ENCODE assay signal across 1 cellular context in the genomic region with DNA sequence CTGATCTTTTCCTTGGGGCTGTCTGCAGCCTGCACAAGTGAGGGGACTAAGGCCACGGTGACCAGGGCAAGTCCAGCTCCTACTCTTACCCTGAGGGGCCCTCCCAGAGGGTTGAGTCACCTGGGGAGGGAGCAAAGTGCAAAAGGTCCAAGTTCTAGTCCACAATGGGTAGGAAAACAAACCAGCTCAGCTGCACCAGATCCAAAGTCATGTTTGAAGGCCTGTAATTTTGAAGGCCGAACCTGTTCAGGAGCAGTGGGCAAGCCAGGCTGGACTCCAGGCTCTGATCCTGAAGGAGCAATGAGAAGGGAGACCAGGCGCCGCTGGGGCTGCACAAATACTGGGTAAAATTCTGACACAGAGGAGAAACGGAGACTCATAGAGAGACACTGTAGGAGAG.
A peak's percentile ranks its signal among the peaks of the same experiment; 100 is the strongest.
TF ChIP-seq lines count a peak whose summit lies in the region.

No MANE protein-coding gene starts in this region.

TF ChIP-seq in HepG2, 621 proteins besides CTCF, POLR2A, EP300 and RAD21 (continued from another document and continues in another):
- TF ChIP-seq, protein P1, sequence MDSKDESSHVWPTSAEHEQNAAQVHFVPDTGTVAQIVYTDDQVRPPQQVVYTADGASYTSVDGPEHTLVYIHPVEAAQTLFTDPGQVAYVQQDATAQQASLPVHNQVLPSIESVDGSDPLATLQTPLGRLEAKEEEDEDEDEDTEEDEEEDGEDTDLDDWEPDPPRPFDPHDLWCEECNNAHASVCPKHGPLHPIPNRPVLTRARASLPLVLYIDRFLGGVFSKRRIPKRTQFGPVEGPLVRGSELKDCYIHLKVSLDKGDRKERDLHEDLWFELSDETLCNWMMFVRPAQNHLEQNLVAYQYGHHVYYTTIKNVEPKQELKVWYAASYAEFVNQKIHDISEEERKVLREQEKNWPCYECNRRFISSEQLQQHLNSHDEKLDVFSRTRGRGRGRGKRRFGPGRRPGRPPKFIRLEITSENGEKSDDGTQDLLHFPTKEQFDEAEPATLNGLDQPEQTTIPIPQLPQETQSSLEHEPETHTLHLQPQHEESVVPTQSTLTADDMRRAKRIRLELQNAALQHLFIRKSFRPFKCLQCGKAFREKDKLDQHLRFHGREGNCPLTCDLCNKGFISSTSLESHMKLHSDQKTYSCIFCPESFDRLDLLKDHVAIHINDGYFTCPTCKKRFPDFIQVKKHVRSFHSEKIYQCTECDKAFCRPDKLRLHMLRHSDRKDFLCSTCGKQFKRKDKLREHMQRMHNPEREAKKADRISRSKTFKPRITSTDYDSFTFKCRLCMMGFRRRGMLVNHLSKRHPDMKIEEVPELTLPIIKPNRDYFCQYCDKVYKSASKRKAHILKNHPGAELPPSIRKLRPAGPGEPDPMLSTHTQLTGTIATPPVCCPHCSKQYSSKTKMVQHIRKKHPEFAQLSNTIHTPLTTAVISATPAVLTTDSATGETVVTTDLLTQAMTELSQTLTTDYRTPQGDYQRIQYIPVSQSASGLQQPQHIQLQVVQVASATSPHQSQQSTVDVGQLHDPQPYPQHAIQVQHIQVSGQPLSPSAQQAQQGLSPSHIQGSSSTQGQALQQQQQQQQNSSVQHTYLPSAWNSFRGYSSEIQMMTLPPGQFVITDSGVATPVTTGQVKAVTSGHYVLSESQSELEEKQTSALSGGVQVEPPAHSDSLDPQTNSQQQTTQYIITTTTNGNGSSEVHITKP (CRISPR knock-in tag; IDR thresholded peaks at IDR 0.05; ENCODE audit: low read depth) = 0 out of 2 replicates have a peak, but pooled peaks have one; percentile 53
- no peak for TF ChIP-seq ZBTB21 (CRISPR knock-in tag; IDR thresholded peaks at IDR 0.05)
- TF ChIP-seq, protein P2, sequence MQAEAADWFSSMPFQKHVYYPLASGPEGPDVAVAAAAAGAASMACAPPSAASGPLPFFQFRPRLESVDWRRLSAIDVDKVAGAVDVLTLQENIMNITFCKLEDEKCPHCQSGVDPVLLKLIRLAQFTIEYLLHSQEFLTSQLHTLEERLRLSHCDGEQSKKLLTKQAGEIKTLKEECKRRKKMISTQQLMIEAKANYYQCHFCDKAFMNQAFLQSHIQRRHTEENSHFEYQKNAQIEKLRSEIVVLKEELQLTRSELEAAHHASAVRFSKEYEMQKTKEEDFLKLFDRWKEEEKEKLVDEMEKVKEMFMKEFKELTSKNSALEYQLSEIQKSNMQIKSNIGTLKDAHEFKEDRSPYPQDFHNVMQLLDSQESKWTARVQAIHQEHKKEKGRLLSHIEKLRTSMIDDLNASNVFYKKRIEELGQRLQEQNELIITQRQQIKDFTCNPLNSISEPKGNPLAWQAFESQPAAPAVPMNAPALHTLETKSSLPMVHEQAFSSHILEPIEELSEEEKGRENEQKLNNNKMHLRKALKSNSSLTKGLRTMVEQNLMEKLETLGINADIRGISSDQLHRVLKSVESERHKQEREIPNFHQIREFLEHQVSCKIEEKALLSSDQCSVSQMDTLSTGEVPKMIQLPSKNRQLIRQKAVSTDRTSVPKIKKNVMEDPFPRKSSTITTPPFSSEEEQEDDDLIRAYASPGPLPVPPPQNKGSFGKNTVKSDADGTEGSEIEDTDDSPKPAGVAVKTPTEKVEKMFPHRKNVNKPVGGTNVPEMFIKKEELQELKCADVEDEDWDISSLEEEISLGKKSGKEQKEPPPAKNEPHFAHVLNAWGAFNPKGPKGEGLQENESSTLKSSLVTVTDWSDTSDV (CRISPR knock-in tag; IDR thresholded peaks at IDR 0.05) = no peak
- TF ChIP-seq, protein P3, sequence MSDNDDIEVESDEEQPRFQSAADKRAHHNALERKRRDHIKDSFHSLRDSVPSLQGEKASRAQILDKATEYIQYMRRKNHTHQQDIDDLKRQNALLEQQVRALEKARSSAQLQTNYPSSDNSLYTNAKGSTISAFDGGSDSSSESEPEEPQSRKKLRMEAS (IDR thresholded peaks at IDR 0.05) = peak; percentile 74
- TF ChIP-seq EZH2 (conservative IDR thresholded peaks at IDR 0.05; ENCODE audit: low read depth, low read length) = no peak
- TF ChIP-seq PAX8 (CRISPR knock-in tag; IDR thresholded peaks at IDR 0.05; ENCODE audit: borderline replicate concordance) = 0 out of 2 replicates have a peak, but pooled peaks have one; percentile 31
- TF ChIP-seq, protein P4, sequence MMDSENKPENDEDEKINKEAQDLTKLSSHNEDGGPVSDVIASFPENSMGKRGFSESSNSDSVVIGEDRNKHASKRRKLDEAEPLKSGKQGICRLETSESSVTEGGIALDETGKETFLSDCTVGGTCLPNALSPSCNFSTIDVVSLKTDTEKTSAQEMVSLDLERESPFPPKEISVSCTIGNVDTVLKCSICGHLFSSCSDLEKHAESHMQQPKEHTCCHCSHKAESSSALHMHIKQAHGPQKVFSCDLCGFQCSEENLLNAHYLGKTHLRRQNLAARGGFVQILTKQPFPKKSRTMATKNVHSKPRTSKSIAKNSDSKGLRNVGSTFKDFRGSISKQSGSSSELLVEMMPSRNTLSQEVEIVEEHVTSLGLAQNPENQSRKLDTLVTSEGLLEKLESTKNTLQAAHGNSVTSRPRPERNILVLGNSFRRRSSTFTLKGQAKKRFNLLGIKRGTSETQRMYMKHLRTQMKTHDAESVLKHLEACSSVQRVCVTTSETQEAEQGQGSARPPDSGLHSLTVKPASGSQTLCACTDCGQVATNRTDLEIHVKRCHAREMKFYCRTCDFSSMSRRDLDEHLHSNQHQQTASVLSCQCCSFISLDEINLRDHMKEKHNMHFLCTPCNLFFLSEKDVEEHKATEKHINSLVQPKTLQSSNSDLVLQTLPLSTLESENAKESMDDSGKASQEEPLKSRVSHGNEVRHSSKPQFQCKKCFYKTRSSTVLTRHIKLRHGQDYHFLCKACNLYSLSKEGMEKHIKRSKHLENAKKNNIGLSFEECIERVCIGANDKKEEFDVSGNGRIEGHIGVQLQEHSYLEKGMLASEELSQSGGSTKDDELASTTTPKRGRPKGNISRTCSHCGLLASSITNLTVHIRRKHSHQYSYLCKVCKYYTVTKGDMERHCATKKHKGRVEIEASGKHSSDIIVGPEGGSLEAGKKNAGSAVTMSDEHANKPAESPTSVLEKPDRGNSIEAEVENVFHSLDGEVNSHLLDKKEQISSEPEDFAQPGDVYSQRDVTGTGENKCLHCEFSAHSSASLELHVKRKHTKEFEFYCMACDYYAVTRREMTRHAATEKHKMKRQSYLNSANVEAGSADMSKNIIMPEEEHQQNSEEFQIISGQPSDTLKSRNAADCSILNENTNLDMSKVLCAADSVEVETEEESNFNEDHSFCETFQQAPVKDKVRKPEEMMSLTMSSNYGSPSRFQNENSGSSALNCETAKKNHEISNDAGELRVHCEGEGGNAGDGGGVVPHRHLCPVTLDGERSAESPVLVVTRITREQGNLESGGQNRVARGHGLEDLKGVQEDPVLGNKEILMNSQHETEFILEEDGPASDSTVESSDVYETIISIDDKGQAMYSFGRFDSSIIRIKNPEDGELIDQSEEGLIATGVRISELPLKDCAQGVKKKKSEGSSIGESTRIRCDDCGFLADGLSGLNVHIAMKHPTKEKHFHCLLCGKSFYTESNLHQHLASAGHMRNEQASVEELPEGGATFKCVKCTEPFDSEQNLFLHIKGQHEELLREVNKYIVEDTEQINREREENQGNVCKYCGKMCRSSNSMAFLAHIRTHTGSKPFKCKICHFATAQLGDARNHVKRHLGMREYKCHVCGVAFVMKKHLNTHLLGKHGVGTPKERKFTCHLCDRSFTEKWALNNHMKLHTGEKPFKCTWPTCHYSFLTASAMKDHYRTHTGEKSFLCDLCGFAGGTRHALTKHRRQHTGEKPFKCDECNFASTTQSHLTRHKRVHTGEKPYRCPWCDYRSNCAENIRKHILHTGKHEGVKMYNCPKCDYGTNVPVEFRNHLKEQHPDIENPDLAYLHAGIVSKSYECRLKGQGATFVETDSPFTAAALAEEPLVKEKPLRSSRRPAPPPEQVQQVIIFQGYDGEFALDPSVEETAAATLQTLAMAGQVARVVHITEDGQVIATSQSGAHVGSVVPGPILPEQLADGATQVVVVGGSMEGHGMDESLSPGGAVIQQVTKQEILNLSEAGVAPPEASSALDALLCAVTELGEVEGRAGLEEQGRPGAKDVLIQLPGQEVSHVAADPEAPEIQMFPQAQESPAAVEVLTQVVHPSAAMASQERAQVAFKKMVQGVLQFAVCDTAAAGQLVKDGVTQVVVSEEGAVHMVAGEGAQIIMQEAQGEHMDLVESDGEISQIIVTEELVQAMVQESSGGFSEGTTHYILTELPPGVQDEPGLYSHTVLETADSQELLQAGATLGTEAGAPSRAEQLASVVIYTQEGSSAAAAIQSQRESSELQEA (CRISPR knock-in tag; IDR thresholded peaks at IDR 0.05; ENCODE audit: not compliant biosample characterization) = peak; percentile 45
- TF ChIP-seq ZNF879 (CRISPR knock-in tag; IDR thresholded peaks at IDR 0.05) = no peak
- TF ChIP-seq, protein P5, sequence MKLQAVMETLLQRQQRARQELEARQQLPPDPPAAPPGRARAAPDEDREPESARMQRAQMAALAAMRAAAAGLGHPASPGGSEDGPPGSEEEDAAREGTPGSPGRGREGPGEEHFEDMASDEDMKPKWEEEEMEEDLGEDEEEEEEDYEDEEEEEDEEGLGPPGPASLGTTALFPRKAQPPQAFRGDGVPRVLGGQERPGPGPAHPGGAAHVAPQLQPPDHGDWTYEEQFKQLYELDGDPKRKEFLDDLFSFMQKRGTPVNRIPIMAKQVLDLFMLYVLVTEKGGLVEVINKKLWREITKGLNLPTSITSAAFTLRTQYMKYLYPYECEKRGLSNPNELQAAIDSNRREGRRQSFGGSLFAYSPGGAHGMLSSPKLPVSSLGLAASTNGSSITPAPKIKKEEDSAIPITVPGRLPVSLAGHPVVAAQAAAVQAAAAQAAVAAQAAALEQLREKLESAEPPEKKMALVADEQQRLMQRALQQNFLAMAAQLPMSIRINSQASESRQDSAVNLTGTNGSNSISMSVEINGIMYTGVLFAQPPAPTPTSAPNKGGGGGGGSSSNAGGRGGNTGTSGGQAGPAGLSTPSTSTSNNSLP (IDR thresholded peaks at IDR 0.05; ENCODE audit: low read depth, low read length) = no peak
- TF ChIP-seq FOXJ3 (CRISPR knock-in tag; IDR thresholded peaks at IDR 0.05; ENCODE audit: borderline replicate concordance) = peak; percentile 91; the same call in 1 of the 2 replicates
- TF ChIP-seq KLF12 (CRISPR knock-in tag; IDR thresholded peaks at IDR 0.05; ENCODE audit: borderline replicate concordance) = no peak
- TF ChIP-seq GZF1 (CRISPR knock-in tag; IDR thresholded peaks at IDR 0.05) = peak; percentile 57; the same call in 1 of the 2 replicates
- TF ChIP-seq SALL2 (CRISPR knock-in tag; IDR thresholded peaks at IDR 0.05) = 0 out of 2 replicates have a peak, but pooled peaks have one; percentile 52
- TF ChIP-seq ZNF253 (CRISPR knock-in tag; IDR thresholded peaks at IDR 0.05; ENCODE audit: borderline replicate concordance) = no peak
- peak; percentile 77; the same call in 1 of the 2 replicates for TF ChIP-seq ZMAT3 (CRISPR knock-in tag; conservative IDR thresholded peaks at IDR 0.05)
- TF ChIP-seq NFRKB (IDR thresholded peaks at IDR 0.05) = no peak
- TF ChIP-seq TBP (CRISPR knock-in tag; IDR thresholded peaks at IDR 0.05) = no peak
- TF ChIP-seq MZF1 (CRISPR knock-in tag; IDR thresholded peaks at IDR 0.05; ENCODE audit: borderline replicate concordance) = no peak
- TF ChIP-seq, protein P6, sequence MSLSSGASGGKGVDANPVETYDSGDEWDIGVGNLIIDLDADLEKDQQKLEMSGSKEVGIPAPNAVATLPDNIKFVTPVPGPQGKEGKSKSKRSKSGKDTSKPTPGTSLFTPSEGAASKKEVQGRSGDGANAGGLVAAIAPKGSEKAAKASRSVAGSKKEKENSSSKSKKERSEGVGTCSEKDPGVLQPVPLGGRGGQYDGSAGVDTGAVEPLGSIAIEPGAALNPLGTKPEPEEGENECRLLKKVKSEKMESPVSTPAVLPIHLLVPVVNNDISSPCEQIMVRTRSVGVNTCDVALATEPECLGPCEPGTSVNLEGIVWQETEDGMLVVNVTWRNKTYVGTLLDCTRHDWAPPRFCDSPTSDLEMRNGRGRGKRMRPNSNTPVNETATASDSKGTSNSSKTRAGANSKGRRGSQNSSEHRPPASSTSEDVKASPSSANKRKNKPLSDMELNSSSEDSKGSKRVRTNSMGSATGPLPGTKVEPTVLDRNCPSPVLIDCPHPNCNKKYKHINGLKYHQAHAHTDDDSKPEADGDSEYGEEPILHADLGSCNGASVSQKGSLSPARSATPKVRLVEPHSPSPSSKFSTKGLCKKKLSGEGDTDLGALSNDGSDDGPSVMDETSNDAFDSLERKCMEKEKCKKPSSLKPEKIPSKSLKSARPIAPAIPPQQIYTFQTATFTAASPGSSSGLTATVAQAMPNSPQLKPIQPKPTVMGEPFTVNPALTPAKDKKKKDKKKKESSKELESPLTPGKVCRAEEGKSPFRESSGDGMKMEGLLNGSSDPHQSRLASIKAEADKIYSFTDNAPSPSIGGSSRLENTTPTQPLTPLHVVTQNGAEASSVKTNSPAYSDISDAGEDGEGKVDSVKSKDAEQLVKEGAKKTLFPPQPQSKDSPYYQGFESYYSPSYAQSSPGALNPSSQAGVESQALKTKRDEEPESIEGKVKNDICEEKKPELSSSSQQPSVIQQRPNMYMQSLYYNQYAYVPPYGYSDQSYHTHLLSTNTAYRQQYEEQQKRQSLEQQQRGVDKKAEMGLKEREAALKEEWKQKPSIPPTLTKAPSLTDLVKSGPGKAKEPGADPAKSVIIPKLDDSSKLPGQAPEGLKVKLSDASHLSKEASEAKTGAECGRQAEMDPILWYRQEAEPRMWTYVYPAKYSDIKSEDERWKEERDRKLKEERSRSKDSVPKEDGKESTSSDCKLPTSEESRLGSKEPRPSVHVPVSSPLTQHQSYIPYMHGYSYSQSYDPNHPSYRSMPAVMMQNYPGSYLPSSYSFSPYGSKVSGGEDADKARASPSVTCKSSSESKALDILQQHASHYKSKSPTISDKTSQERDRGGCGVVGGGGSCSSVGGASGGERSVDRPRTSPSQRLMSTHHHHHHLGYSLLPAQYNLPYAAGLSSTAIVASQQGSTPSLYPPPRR (CRISPR knock-in tag; IDR thresholded peaks at IDR 0.05; ENCODE audit: borderline replicate concordance) = peak; percentile 84
- TF ChIP-seq TARDBP (CRISPR knock-in tag; IDR thresholded peaks at IDR 0.05) = peak; percentile 93
- no peak for TF ChIP-seq SRSF4 (IDR thresholded peaks at IDR 0.05; ENCODE audit: low read depth, low read length, poor library complexity, severe bottlenecking)
- TF ChIP-seq, protein P7, sequence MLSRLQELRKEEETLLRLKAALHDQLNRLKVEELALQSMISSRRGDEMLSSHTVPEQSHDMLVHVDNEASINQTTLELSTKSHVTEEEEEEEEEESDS (CRISPR knock-in tag; IDR thresholded peaks at IDR 0.05; ENCODE audit: borderline replicate concordance) = no peak
- peak; percentile 88; the same call in 1 of the 2 replicates for TF ChIP-seq ZNF792 (CRISPR knock-in tag; IDR thresholded peaks at IDR 0.05)
- TF ChIP-seq, protein P8, sequence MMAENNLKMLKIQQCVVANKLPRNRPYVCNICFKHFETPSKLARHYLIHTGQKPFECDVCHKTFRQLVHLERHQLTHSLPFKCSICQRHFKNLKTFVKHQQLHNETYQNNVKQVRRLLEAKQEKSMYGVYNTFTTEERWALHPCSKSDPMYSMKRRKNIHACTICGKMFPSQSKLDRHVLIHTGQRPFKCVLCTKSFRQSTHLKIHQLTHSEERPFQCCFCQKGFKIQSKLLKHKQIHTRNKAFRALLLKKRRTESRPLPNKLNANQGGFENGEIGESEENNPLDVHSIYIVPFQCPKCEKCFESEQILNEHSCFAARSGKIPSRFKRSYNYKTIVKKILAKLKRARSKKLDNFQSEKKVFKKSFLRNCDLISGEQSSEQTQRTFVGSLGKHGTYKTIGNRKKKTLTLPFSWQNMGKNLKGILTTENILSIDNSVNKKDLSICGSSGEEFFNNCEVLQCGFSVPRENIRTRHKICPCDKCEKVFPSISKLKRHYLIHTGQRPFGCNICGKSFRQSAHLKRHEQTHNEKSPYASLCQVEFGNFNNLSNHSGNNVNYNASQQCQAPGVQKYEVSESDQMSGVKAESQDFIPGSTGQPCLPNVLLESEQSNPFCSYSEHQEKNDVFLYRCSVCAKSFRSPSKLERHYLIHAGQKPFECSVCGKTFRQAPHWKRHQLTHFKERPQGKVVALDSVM (CRISPR knock-in tag; IDR thresholded peaks at IDR 0.05) = peak; percentile 62; the same call in 1 of the 2 replicates
